16 cellular contexts compared by ENCODE assay signal in the genomic region with DNA sequence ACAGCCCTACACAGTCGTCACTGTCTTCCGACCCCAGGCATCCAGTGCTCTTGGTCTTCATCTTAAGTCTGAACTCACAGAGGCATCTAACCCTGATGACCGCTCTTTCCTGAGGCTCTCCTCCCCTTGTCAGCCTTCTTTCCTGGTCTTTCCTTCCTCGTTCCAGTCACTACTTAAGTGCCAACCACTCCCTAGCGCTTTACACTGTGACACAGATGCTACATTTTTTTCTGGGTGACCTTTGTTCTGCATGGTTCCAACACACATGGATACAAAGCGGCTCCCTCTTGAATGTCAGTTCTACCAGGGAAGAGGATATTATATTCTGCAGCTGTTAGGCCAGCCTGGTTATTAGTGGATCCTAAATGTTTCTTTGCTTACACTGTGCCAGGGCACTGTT. TPM values are rescaled to one million over a fixed set of nuclear protein-coding genes. Genes with fewer than 3 reads are reported as not detected.
DNase-seq lines count a peak whose midpoint lies in the region; ATAC-seq, FAIRE-seq and TF ChIP-seq lines count a peak whose summit lies in the region.
"Had no signal": no experiment of that assay in that cellular context is flagged by ENCODE, and none has a peak within 500 bp of the region (broad histone marks: within the 10 kb centered on the region; RNA-seq: fewer than 3 reads in every experiment).

No MANE protein-coding gene starts in this region.

- peaks cover 2 to 17% of the 10 kb centered on the region in 2 experiments; a peak in 4 of 5 replicates for H3K4me1 ChIP-seq in K562 (replicated peaks in 1 of 2; ENCODE audit: control insufficient read depth in 2 of 2, insufficient read depth in 2 of 2, low read length in 2 of 2)
- H3K4me1 ChIP-seq in liver (ENCODE audit: control insufficient read depth in 4 of 4, insufficient read depth in 4 of 4, low read length in 3 of 4) = peaks cover 4 to 47% (median 30%) of the 10 kb centered on the region in 4 donors
- peaks cover 16 to 90% (median 58%) of the 10 kb centered on the region in 6 donors for H3K4me1 ChIP-seq in spleen
- H3K4me1 ChIP-seq in mesenchymal stem cell (ENCODE audit: control insufficient read depth, insufficient read depth, low read depth, low read length) = peaks cover 5% of the 10 kb centered on the region

- H3K4me3 ChIP-seq in K562 = no peak overlapping the region
- no peak overlapping the region for H3K4me3 ChIP-seq in liver (ENCODE audit: low read depth in 1 of 3, low read length in 3 of 3)
- no peak overlapping the region for H3K4me3 ChIP-seq in spleen
- no peak overlapping the region for H3K4me3 ChIP-seq in mesenchymal stem cell (ENCODE audit: insufficient read depth in 1 of 2, low read depth in 1 of 2, low read length in 2 of 2)
- H3K4me3 ChIP-seq: gastroesophageal sphincter, thoracic aorta had no signal

- POLR2A ChIA-PET in activated CD4-positive, alpha-beta T cell treated with anti-CD3 and anti-CD28 coated beads, Interleukin-2, amount 10 ng/mL, durations not matched to agents 7 days and 5 days (lab: Charles Lee) = no interaction called here
- POLR2A ChIA-PET in K562 (lab: Yijun Ruan, JAX) = interaction anchor here (1.0 kb wide), 1 partner anchor 80 kb away, joined by 3 read pairs; no protein-coding TSS in a partner anchor

- H2BK15ac ChIP-seq in mesenchymal stem cell (ENCODE audit: low read depth, poor library complexity, severe bottlenecking) = no peak overlapping the region

- H2BK12ac ChIP-seq in mesenchymal stem cell (ENCODE audit: low read length in 2 of 2) = no peak overlapping the region

- no peaks in the 10 kb centered on the region for H3K9me3 ChIP-seq in K562 (replicated peaks; ENCODE audit: control insufficient read depth, insufficient read depth, low read depth, low read length)
- no peaks in the 10 kb centered on the region for H3K9me3 ChIP-seq in liver (ENCODE audit: control insufficient read depth in 4 of 4, low read length in 3 of 4)
- H3K9me3 ChIP-seq in spleen = no peaks in the 10 kb centered on the region
- no peaks in the 10 kb centered on the region for H3K9me3 ChIP-seq in mesenchymal stem cell (ENCODE audit: control insufficient read depth, low read length)
- H3K9me3 ChIP-seq: gastroesophageal sphincter, thoracic aorta had no signal

- H4K20me1 ChIP-seq in K562 (replicated peaks; ENCODE audit: control insufficient read depth, insufficient read depth, low read length) = peaks cover 36% of the 10 kb centered on the region

- ATAC-seq in K562 = no peak

- no peak overlapping the region for H3K18ac ChIP-seq in mesenchymal stem cell (ENCODE audit: low read depth in 1 of 2, low read length in 2 of 2)

- TF ChIP-seq EP300 in K562 (IDR thresholded peaks at IDR 0.05; ENCODE audit: low read length) = no peak

- no peaks in the 10 kb centered on the region for H3K9me1 ChIP-seq in K562 (ENCODE audit: control insufficient read depth, insufficient read depth, low read length)

- no peak overlapping the region for H2BK5ac ChIP-seq in mesenchymal stem cell (ENCODE audit: low read depth, low read length, poor library complexity, severe bottlenecking)

- no peak overlapping the region for H4K91ac ChIP-seq in mesenchymal stem cell (ENCODE audit: low read length)

- H3K27me3 Mint-ChIP-seq in activated CD4-positive, alpha-beta T cell treated with anti-CD3 and anti-CD28 coated beads, Interleukin-2, amount 10 ng/mL, durations not matched to agents 7 days and 5 days = no peaks in the 10 kb centered on the region

- peaks cover 67% of the 10 kb centered on the region for H3K4me1 Mint-ChIP-seq in activated CD4-positive, alpha-beta T cell treated with anti-CD3 and anti-CD28 coated beads, Interleukin-2, amount 10 ng/mL, durations not matched to agents 7 days and 5 days

- no peak overlapping the region for H3K14ac ChIP-seq in mesenchymal stem cell (ENCODE audit: low read length in 2 of 2)

- no peak overlapping the region for H2BK120ac ChIP-seq in mesenchymal stem cell (ENCODE audit: low read depth, low read length)

- CTCF ChIA-PET in activated CD4-positive, alpha-beta T cell treated with anti-CD3 and anti-CD28 coated beads, Interleukin-2, amount 10 ng/mL, durations not matched to agents 7 days and 5 days (lab: Charles Lee) = interaction anchor here (0.6 kb wide), 1 partner anchor 14 kb away, joined by 3 read pairs; no protein-coding TSS in a partner anchor
- CTCF ChIA-PET in K562 (lab: Yijun Ruan, JAX; ENCODE audit: low intra/inter-chr PET ratio) = no interaction called here

- TF ChIP-seq CTCF in K562 (IDR thresholded peaks at IDR 0.05 in 2 of 3, conservative IDR thresholded peaks at IDR 0.05 in 1 of 3; ENCODE audit: insufficient read depth in 2 of 3, low read depth in 1 of 3, low read length in 3 of 3) (no peak), liver (IDR thresholded peaks at IDR 0.05; ENCODE audit: low read depth, low read length, missing input control) (no peak), spleen (IDR thresholded peaks at IDR 0.05 in 8 of 11, conservative IDR thresholded peaks at IDR 0.05 in 3 of 11) (no peak)

- intact Hi-C loops in K562 (cut with micrococcal nuclease) = no loop called here
- intact Hi-C loops in spleen (cut with DNase I; ENCODE audit: low total_unique reads) = no loop called here

- no peak overlapping the region for H3K4me3 Mint-ChIP-seq in activated CD4-positive, alpha-beta T cell treated with anti-CD3 and anti-CD28 coated beads, Interleukin-2, amount 10 ng/mL, durations not matched to agents 7 days and 5 days

- FAIRE-seq in K562 (lab: Jason Lieb, UNC) = no peak

- H2AFZ ChIP-seq in K562 (ENCODE audit: low read depth, low read length) (no peak overlapping the region), mesenchymal stem cell (ENCODE audit: low read depth, low read length) (no peak overlapping the region)

- H3K9ac ChIP-seq in K562 (ENCODE audit: insufficient read depth in 1 of 2, low read depth in 2 of 2, low read length in 2 of 2) (no peak overlapping the region), liver (ENCODE audit: low read depth in 1 of 2, low read length in 2 of 2) (no peak overlapping the region), mesenchymal stem cell (ENCODE audit: low read length) (no peak overlapping the region)

- TF ChIP-seq RAD21 in K562 (CRISPR knock-in tag; conservative IDR thresholded peaks at IDR 0.05 in 1 of 2, IDR thresholded peaks at IDR 0.05 in 1 of 2) (no peak), liver (IDR thresholded peaks at IDR 0.05) (no peak)

- TF ChIP-seq POLR2A in K562 (conservative IDR thresholded peaks at IDR 0.05) = peak; percentile 30; the same call in 1 of the 2 replicates
- no peak for TF ChIP-seq POLR2A in spleen (IDR thresholded peaks at IDR 0.05)

- H3K79me1 ChIP-seq in mesenchymal stem cell (replicated peaks; ENCODE audit: low read length, poor library complexity, severe bottlenecking) = no peaks in the 10 kb centered on the region

- DNase-seq in activated CD4-positive, alpha-beta T cell treated with anti-CD3 and anti-CD28 coated beads, Interleukin-2, amount 10 ng/mL, durations not matched to agents 7 days and 5 days = no peak
- DNase-seq in activated CD4-positive, alpha-beta T cell treated with anti-CD3 and anti-CD28 coated beads, Interleukin-2, amount 50 U/mL, for 4 hours = no peak
- no peak for DNase-seq in K562 (ENCODE audit: extremely low read depth in 1 of 4, low spot score in 3 of 4)
- DNase-seq in spleen = no peak
- DNase-seq in dedifferentiated amniotic fluid mesenchymal stem cell (ENCODE audit: extremely low spot score) = no peak
- no peak for DNase-seq in mesenchymal stem cell
- no peak for DNase-seq in anterior cingulate cortex (lab: John Stamatoyannopoulos, UW)
- DNase-seq: cortex of kidney, GOT3, NCI-H1092 treated with DMSO at 0.1 percent for 48 hours, NCI-H526 had no signal

- no peaks in the 10 kb centered on the region for H3K9me3 Mint-ChIP-seq in activated CD4-positive, alpha-beta T cell treated with anti-CD3 and anti-CD28 coated beads, Interleukin-2, amount 10 ng/mL, durations not matched to agents 7 days and 5 days
- H3K9me3 Mint-ChIP-seq: activated T-helper 2 cell treated with anti-CD3 and anti-CD28 coated beads, Interferon-gamma antibody, Interleukin-2, Interleukin-4, amounts not matched to agents 10 μg/mL and 5 μg/mL and 100 μg/mL, durations not matched to agents 14 hours and 24 hours and 36 hours had no signal

- H3K36me3 Mint-ChIP-seq in activated CD4-positive, alpha-beta T cell treated with anti-CD3 and anti-CD28 coated beads, Interleukin-2, amount 10 ng/mL, durations not matched to agents 7 days and 5 days (ENCODE audit: low read depth) = peaks cover 71% of the 10 kb centered on the region

- peak overlapping the region; percentile 58 for H3K27ac Mint-ChIP-seq in activated CD4-positive, alpha-beta T cell treated with anti-CD3 and anti-CD28 coated beads, Interleukin-2, amount 10 ng/mL, durations not matched to agents 7 days and 5 days

- no peaks in the 10 kb centered on the region for H3K27me3 ChIP-seq in K562 (ENCODE audit: control insufficient read depth in 2 of 2, insufficient read depth in 2 of 2, low read length in 2 of 2)
- H3K27me3 ChIP-seq in liver (ENCODE audit: control insufficient read depth in 4 of 4, insufficient read depth in 4 of 4, low read length in 3 of 4) = no peaks in the 10 kb centered on the region
- H3K27me3 ChIP-seq in spleen (replicated peaks in 1 of 7) = no peaks in the 10 kb centered on the region
- no peaks in the 10 kb centered on the region for H3K27me3 ChIP-seq in mesenchymal stem cell (ENCODE audit: control insufficient read depth in 1 of 2, insufficient read depth in 1 of 2, low read length in 2 of 2)
- H3K27me3 ChIP-seq: gastroesophageal sphincter had no signal

- H3K27ac ChIP-seq in K562 (ENCODE audit: extremely low read depth, low read depth, low read length) = no peak overlapping the region; the same call in 2 of the 3 replicates
- peak overlapping the region in 1 of 2 donors; percentile 23 for H3K27ac ChIP-seq in liver (ENCODE audit: low read depth in 1 of 2, low read length in 2 of 2)
- peak overlapping the region; percentile 30 to 83 (median 70) for H3K27ac ChIP-seq in spleen
- H3K27ac ChIP-seq in mesenchymal stem cell (ENCODE audit: low read length, poor library complexity, severe bottlenecking) = no peak overlapping the region
- H3K27ac ChIP-seq: thoracic aorta, VCaP had no signal

- no peak overlapping the region for H4K8ac ChIP-seq in mesenchymal stem cell (ENCODE audit: low read length)

- no peak overlapping the region for H3K4ac ChIP-seq in mesenchymal stem cell (ENCODE audit: low read depth in 1 of 2, low read length in 2 of 2)

- TSS peak; percentile 6 for BruUV-seq in K562 (replicated peaks; lab: Mats Ljungman, UMichigan)

- H3K4me2 ChIP-seq in K562 (ENCODE audit: insufficient read depth, low read length) = no peak overlapping the region
- H3K4me2 ChIP-seq in mesenchymal stem cell (ENCODE audit: low read length, poor library complexity, severe bottlenecking) = no peak overlapping the region

- in situ Hi-C loops in K562 (cut with MboI) = no loop called here

- H3K36me3 ChIP-seq in K562 (ENCODE audit: control insufficient read depth, insufficient read depth, low read length) (peaks cover 96% of the 10 kb centered on the region), liver (ENCODE audit: control insufficient read depth in 4 of 4, insufficient read depth in 3 of 4, low read depth in 1 of 4, low read length in 3 of 4) (peaks cover 7 to 22% (median 16%) of the 10 kb centered on the region in 4 donors), spleen (peaks cover 3 to 99% (median 48%) of the 10 kb centered on the region in 6 donors), mesenchymal stem cell (ENCODE audit: control insufficient read depth in 1 of 2, insufficient read depth in 2 of 2, low read depth in 1 of 2, low read length in 2 of 2) (peaks cover 41 to 92% of the 10 kb centered on the region in 2 experiments)

- peaks cover 99% of the 10 kb centered on the region for H3K79me2 ChIP-seq in K562 (ENCODE audit: control insufficient read depth, insufficient read depth, low read length)

- 96% methylated on average over 6 of the region's 6 CpGs for WGBS in K562 (ENCODE audit: insufficient coverage, low coverage, missing lambda C conversion rate)
- WGBS in liver = 79% methylated on average over 6 of the region's 6 CpGs
- 62 to 79% (median 71%) methylated on average over 6 of the region's 6 CpGs for WGBS in spleen, 5 donors
- WGBS in mesenchymal stem cell = 97% methylated on average over 6 of the region's 6 CpGs

- H2AK5ac ChIP-seq in mesenchymal stem cell (ENCODE audit: low read length, severe bottlenecking) = no peak overlapping the region

- no peak overlapping the region for H3K23ac ChIP-seq in mesenchymal stem cell (ENCODE audit: low read length in 2 of 2)

RNA-seq across cellular contexts. Expression of gene YWHAG, which starts 12.7 kb away (rescaled TPM):
- 10 to 100 TPM; 68.0 to 75.1 TPM for total RNA-seq in activated CD4-positive, alpha-beta T cell treated with anti-CD3 and anti-CD28 coated beads, Interleukin-2, amount 10 ng/mL, durations not matched to agents 7 days and 5 days
- total RNA-seq in K562 (2011; cell fraction: chromatin; rRNA removed; ENCODE audit: low replicate concordance) = 60.5 and 71.2 TPM in 2 replicates
- 39.9 and 41.7 TPM in 2 replicates for total RNA-seq in K562 (2011; cell fraction: nucleolus; rRNA removed)
- total RNA-seq in K562 (2011; cell fraction: nucleoplasm; rRNA removed) = 59.5 and 77.9 TPM in 2 replicates
- total RNA-seq in K562 (2014; rRNA removed) (50.3 and 53.2 TPM in 2 replicates), K562 (2014; rRNA removed; fragmentation: Illumina TruSeq; extraction: Trizol) (144 and 155 TPM in 2 replicates), K562 (2015; rRNA removed; fragmentation: Illumina TruSeq; extraction: Trizol) (135 and 136 TPM in 2 replicates), K562 (2021) (238 and 246 TPM in 2 replicates), liver (10 to 100 TPM; 43.1 to 46.7 TPM), spleen (100 to 1,000 TPM in 1 of 7 donors, 10 to 100 TPM in 6; 60.6 to 108 (median 80.5) TPM)
- polyA plus RNA-seq in K562 (2011; rRNA removed) (67.6 and 94.5 TPM in 2 replicates), K562 (2014; fragmentation: Illumina TruSeq; extraction: Trizol) (200 and 204 TPM in 2 replicates), K562 (2014; fragmentation: Nextera tagmentation; extraction: Ambion mirVana) (10 to 100 TPM; 30.4 to 37.6 TPM), K562 (2014; rRNA removed) (74.9 and 83.6 TPM in 2 replicates), liver (10 to 100 TPM; 11.6 to 43.9 TPM), spleen (10 to 100 TPM; 19.7 to 35.6 (median 26.2) TPM)
- 43.4 and 52.2 TPM in 2 replicates for polyA plus RNA-seq in K562 (2011; cell fraction: cytosol; rRNA removed)
- 30.1 and 40.2 TPM in 2 replicates for polyA plus RNA-seq in K562 (2011; cell fraction: nucleus; rRNA removed)
- polyA plus RNA-seq in K562 (2012) = 142 and 212 TPM in 2 replicates
- polyA minus RNA-seq in K562 (2011; rRNA and poly(A)+ RNA removed) = 142 and 187 TPM in 2 replicates
- polyA minus RNA-seq in K562 (2011; cell fraction: cytosol; rRNA and poly(A)+ RNA removed) = 110 and 154 TPM in 2 replicates
- polyA minus RNA-seq in K562 (2011; cell fraction: nucleus; rRNA and poly(A)+ RNA removed) = 23.0 and 31.1 TPM in 2 replicates
- polyA plus RNA-seq in mesenchymal stem cell (2013, experiment 1 of 2) = 106 TPM
- polyA plus RNA-seq in mesenchymal stem cell (2013, experiment 2 of 2) = 107 TPM

RNA-seq across cellular contexts. Expression of gene HSPB1, which starts 43.6 kb away (rescaled TPM):
- 10 to 100 TPM; 27.0 to 28.1 TPM for total RNA-seq in activated CD4-positive, alpha-beta T cell treated with anti-CD3 and anti-CD28 coated beads, Interleukin-2, amount 10 ng/mL, durations not matched to agents 7 days and 5 days
- total RNA-seq in K562 (2011; cell fraction: chromatin; rRNA removed; ENCODE audit: low replicate concordance) = 7.2 and 18.6 TPM in 2 replicates
- total RNA-seq in K562 (2011; cell fraction: nucleolus; rRNA removed) = 37.0 and 39.4 TPM in 2 replicates
- 25.3 and 28.7 TPM in 2 replicates for total RNA-seq in K562 (2011; cell fraction: nucleoplasm; rRNA removed)
- total RNA-seq in K562 (2014; rRNA removed) (138 and 216 TPM in 2 replicates), K562 (2014; rRNA removed; fragmentation: Illumina TruSeq; extraction: Trizol) (16.0 and 27.1 TPM in 2 replicates), K562 (2015; rRNA removed; fragmentation: Illumina TruSeq; extraction: Trizol) (180 TPM in 2 replicates), K562 (2021) (522 and 565 TPM in 2 replicates), liver (10 to 100 TPM; 25.5 to 39.2 TPM), spleen (100 to 1,000 TPM in 5 of 7 donors, 10 to 100 TPM in 2; 56.5 to 227 (median 131) TPM)
- polyA plus RNA-seq in K562 (2011; rRNA removed) (44.8 and 88.9 TPM in 2 replicates), K562 (2014; fragmentation: Illumina TruSeq; extraction: Trizol) (258 and 607 TPM in 2 replicates), K562 (2014; fragmentation: Nextera tagmentation; extraction: Ambion mirVana) (100 to 1,000 TPM in 1 of 2 experiments, 10 to 100 TPM in 1; 97.3 to 128 TPM), K562 (2014; rRNA removed) (283 and 298 TPM in 2 replicates), liver (100 to 1,000 TPM; 169 to 186 TPM), spleen (100 to 1,000 TPM in 2 of 3 donors, 10 to 100 TPM in 1; 70.1 to 216 (median 214) TPM)
- polyA plus RNA-seq in K562 (2011; cell fraction: cytosol; rRNA removed) = 114 and 636 TPM in 2 replicates
- 55.5 and 127 TPM in 2 replicates for polyA plus RNA-seq in K562 (2011; cell fraction: nucleus; rRNA removed)
- polyA plus RNA-seq in K562 (2012) = 343 and 551 TPM in 2 replicates
- 7.3 and 10.1 TPM in 2 replicates for polyA minus RNA-seq in K562 (2011; rRNA and poly(A)+ RNA removed)
- 107 and 110 TPM in 2 replicates for polyA minus RNA-seq in K562 (2011; cell fraction: cytosol; rRNA and poly(A)+ RNA removed)
- 19.9 and 22.8 TPM in 2 replicates for polyA minus RNA-seq in K562 (2011; cell fraction: nucleus; rRNA and poly(A)+ RNA removed)
- polyA plus RNA-seq in mesenchymal stem cell (2013, experiment 1 of 2) = 794 TPM
- 815 TPM for polyA plus RNA-seq in mesenchymal stem cell (2013, experiment 2 of 2)

Comparison
In these comparisons a context has a peak if more than half of its experiments do, and no peak if none do; other contexts are left out.
1. H3K27ac ChIP-seq: peak in spleen (8 of 8); none in K562 (single experiment) and mesenchymal stem cell (single experiment).